10 cellular contexts compared by ENCODE assay signal in the genomic region with DNA sequence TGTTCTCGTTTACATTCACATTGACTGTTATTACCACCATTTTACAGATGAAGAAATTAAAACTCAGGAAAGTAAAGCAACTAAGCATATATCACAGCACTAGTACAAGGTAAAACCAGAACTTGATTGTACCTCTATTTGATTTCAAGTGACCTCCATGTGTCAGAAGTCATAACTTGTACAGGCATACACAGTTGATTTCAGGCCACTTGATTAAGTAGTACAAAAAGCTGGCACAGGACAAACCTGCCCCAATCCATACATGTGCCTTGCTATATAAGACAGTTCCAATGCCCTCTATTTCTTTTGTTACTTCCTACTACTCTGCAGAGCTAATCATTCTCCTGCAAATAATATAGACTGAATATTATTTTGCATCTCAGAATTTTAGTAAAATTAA. TPM values are rescaled to one million over a fixed set of nuclear protein-coding genes. Genes with fewer than 3 reads are reported as not detected.
"Had no signal": no experiment of that assay in that cellular context is flagged by ENCODE, and none has a peak within 500 bp of the region (broad histone marks: within the 10 kb centered on the region; RNA-seq: fewer than 3 reads in every experiment).

No MANE protein-coding gene starts in this region.

- H3K27ac ChIP-seq: GM23248, HL-60 had no signal

- ATAC-seq: HCT116 had no signal

- H3K9ac ChIP-seq: GM23248 had no signal

- H3K27ac Mint-ChIP-seq: HFFc6, IgD-negative memory B cell had no signal

- H3K9me3 ChIP-seq: HAP-1 had no signal

- H3K4me1 Mint-ChIP-seq: IgD-negative memory B cell had no signal

- DNase-seq: GM23248, GOT3, HFFc6 had no signal

- H3K36me3 ChIP-seq: HAP-1 had no signal

- H3K4me3 Mint-ChIP-seq: HFFc6, IgD-negative memory B cell had no signal

- H3K4me3 ChIP-seq: GM23248, HAP-1 had no signal

- H3K4me1 ChIP-seq: HAP-1 had no signal

- H2AFZ ChIP-seq: GM23248 had no signal

RNA-seq across cellular contexts. Expression of a gene that starts 58.8 kb away (rescaled TPM):
- total RNA-seq: GM23248, H7, HepG2, HFFc6, HT1080 had no signal
- polyA plus RNA-seq: GM23248, HepG2, IgD-negative memory B cell had no signal
